ENCODE assay signal across 10 cellular contexts in the genomic region with DNA sequence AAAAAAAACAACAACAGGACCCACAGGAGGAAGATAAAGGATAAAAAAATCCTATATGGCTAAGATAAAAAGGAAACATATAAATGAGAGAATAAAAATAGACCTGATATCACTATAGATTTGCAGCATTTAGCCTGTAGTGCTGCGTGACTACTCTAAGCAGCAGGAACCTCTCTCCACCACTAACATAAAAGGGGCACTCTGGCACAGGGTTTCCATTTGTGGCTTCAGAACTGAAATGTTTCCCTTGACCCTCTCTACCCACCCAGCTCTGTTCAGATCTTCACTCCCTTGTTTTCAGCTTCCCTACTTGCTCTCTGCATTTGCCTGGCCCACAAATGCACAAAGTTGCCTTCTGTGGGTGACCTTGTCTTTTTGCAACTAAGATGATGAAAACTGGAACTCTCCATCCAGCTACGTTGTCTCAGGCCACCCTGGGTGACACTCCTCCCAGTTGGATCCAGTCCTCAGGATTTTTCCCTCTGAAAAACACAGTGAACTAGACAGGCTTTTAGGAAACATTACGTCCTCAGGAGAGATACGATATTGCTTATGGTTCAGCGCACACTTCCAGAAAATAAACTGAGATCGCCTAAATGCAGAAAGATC. TPM values are rescaled to one million over a fixed set of nuclear protein-coding genes. Genes with fewer than 3 reads are reported as not detected.
DNase-seq lines count a peak whose midpoint lies in the region; ATAC-seq and TF ChIP-seq lines count a peak whose summit lies in the region.
"Had no signal": no experiment of that assay in that cellular context is flagged by ENCODE, and none has a peak within 500 bp of the region (broad histone marks: within the 10 kb centered on the region; RNA-seq: fewer than 3 reads in every experiment).

No MANE protein-coding gene starts in this region.

- ATAC-seq in CD4-positive, alpha-beta T cell (ENCODE audit: poor library complexity), result no peak
- no peak for ATAC-seq in naive thymus-derived CD4-positive, alpha-beta T cell
- no peak for ATAC-seq in HG02763 (IDR thresholded peaks at IDR 0.05; ENCODE audit: unreplicated experiment)
- ATAC-seq in HG02884 (IDR thresholded peaks at IDR 0.05; ENCODE audit: unreplicated experiment), result no peak

- H3K4me1 ChIP-seq in naive thymus-derived CD4-positive, alpha-beta T cell (ENCODE audit: control insufficient read depth in 2 of 2, insufficient read depth in 2 of 2, low read length in 2 of 2), result peaks cover 0 to 17% of the 10 kb centered on the region in 2 donors
- no peaks in the 10 kb centered on the region for H3K4me1 ChIP-seq in Karpas-422 (ENCODE audit: low read length)

- no peak overlapping the region for H2AFZ ChIP-seq in Karpas-422 (ENCODE audit: low read length)

- POLR2A ChIA-PET in CD4-positive, alpha-beta T cell (lab: Charles Lee), result interaction anchor here (0.7 to 2.1 kb wide), 7 partner anchors 15 to 283 kb away, joined by 3 to 10 read pairs (median 3); a partner anchor contains a TSS
- POLR2A ChIA-PET in naive thymus-derived CD4-positive, alpha-beta T cell (lab: Charles Lee), result interaction anchor here (0.7 to 2.0 kb wide), 2 partner anchors 13 to 38 kb away, joined by 3 to 8 read pairs; no protein-coding TSS in a partner anchor
- POLR2A ChIA-PET in activated CD4-positive, alpha-beta T cell treated with anti-CD3 and anti-CD28 coated beads, Interleukin-2, amount 10 ng/mL, durations not matched to agents 7 days and 5 days (lab: Charles Lee), result no interaction called here

- H3K27ac Mint-ChIP-seq in CD4-positive, alpha-beta T cell, result peak overlapping the region; percentile 52
- peak overlapping the region; percentile 39 to 99 (median 82) for H3K27ac Mint-ChIP-seq in naive thymus-derived CD4-positive, alpha-beta T cell
- no peak overlapping the region for H3K27ac Mint-ChIP-seq in activated CD4-positive, alpha-beta T cell treated with anti-CD3 and anti-CD28 coated beads, Interleukin-2, amount 10 ng/mL, durations not matched to agents 7 days and 5 days
- H3K27ac Mint-ChIP-seq: dendritic cell treated with granulocyte-macrophage colony-stimulating factor and Interleukin-4, amounts not matched to agents 40 ng/mL and 50 ng/mL, for 4 days had no signal

- no peaks in the 10 kb centered on the region for H3K27me3 ChIP-seq in CD4-positive, alpha-beta T cell (ENCODE audit: control insufficient read depth, insufficient read depth, low read length)
- no peaks in the 10 kb centered on the region for H3K27me3 ChIP-seq in naive thymus-derived CD4-positive, alpha-beta T cell (ENCODE audit: control insufficient read depth in 2 of 2, insufficient read depth in 2 of 2, low read length in 2 of 2)
- no peaks in the 10 kb centered on the region for H3K27me3 ChIP-seq in Karpas-422 (ENCODE audit: low read length)

- peak; percentile 9 for TF ChIP-seq CTCF in CD4-positive, alpha-beta T cell (IDR thresholded peaks at IDR 0.05)
- TF ChIP-seq CTCF in NB4 (IDR thresholded peaks at IDR 0.05; ENCODE audit: low read depth, low read length), result no peak

- H3K4me3 Mint-ChIP-seq in CD4-positive, alpha-beta T cell, result no peak overlapping the region
- H3K4me3 Mint-ChIP-seq in naive thymus-derived CD4-positive, alpha-beta T cell, result peak overlapping the region in 5 of 10 donors; percentile 4 to 49 (median 24)
- no peak overlapping the region for H3K4me3 Mint-ChIP-seq in activated CD4-positive, alpha-beta T cell treated with anti-CD3 and anti-CD28 coated beads, Interleukin-2, amount 10 ng/mL, durations not matched to agents 7 days and 5 days

- H3K27ac ChIP-seq in CD4-positive, alpha-beta T cell (ENCODE audit: low read depth, low read length), result no peak overlapping the region
- no peak overlapping the region for H3K27ac ChIP-seq in naive thymus-derived CD4-positive, alpha-beta T cell (ENCODE audit: low read depth, low read length)
- H3K27ac ChIP-seq in Karpas-422 (ENCODE audit: low read length), result no peak overlapping the region

- no peaks in the 10 kb centered on the region for H3K9me2 ChIP-seq in Karpas-422 (replicated peaks; ENCODE audit: insufficient read depth, low read length)

- peaks cover 47% of the 10 kb centered on the region for H3K4me1 Mint-ChIP-seq in CD4-positive, alpha-beta T cell (ENCODE audit: low read depth)
- peaks cover 12 to 63% (median 50%) of the 10 kb centered on the region in 7 donors for H3K4me1 Mint-ChIP-seq in naive thymus-derived CD4-positive, alpha-beta T cell
- peaks cover 53% of the 10 kb centered on the region for H3K4me1 Mint-ChIP-seq in activated CD4-positive, alpha-beta T cell treated with anti-CD3 and anti-CD28 coated beads, Interleukin-2, amount 10 ng/mL, durations not matched to agents 7 days and 5 days

- H3K4me2 ChIP-seq in Karpas-422 (ENCODE audit: low read depth, low read length, poor library complexity, severe bottlenecking), result no peak overlapping the region

- H4K20me1 ChIP-seq in Karpas-422 (ENCODE audit: insufficient read depth, low read depth, low read length), result no peaks in the 10 kb centered on the region

- H3K36me3 ChIP-seq in naive thymus-derived CD4-positive, alpha-beta T cell (ENCODE audit: control insufficient read depth in 2 of 3, insufficient read depth in 3 of 3, low read length in 3 of 3), result no peaks in the 10 kb centered on the region
- no peaks in the 10 kb centered on the region for H3K36me3 ChIP-seq in Karpas-422 (ENCODE audit: insufficient read depth, low read length)

- no peak for DNase-seq in CD4-positive, alpha-beta T cell
- DNase-seq in NB4 (ENCODE audit: low read depth) (peak; percentile 82), cerebellar nuclear complex (lab: John Stamatoyannopoulos, UW) (peak; percentile 35 to 52), Karpas-422 (no peak)
- DNase-seq in naive thymus-derived CD4-positive, alpha-beta T cell, result no peak
- no peak for DNase-seq in activated CD4-positive, alpha-beta T cell treated with anti-CD3 and anti-CD28 coated beads, Interleukin-2, amount 10 ng/mL, durations not matched to agents 7 days and 5 days
- DNase-seq: NCI-H1417 had no signal

- intact Hi-C loops in CD4-positive, alpha-beta T cell (cut with DNase I, micrococcal nuclease), result loop anchor here (5.0 to 10.0 kb wide), 5 partner anchors 227 to 535 kb away; a partner anchor contains a TSS
- intact Hi-C loops in naive thymus-derived CD4-positive, alpha-beta T cell (cut with micrococcal nuclease), result loop anchor here (5.0 to 10.0 kb wide), 2 partner anchors 352 to 665 kb away; a partner anchor contains a TSS

- peaks cover 5% of the 10 kb centered on the region for H3K36me3 Mint-ChIP-seq in CD4-positive, alpha-beta T cell (ENCODE audit: low read depth)
- peaks cover 0 to 31% (median 0%) of the 10 kb centered on the region in 5 donors for H3K36me3 Mint-ChIP-seq in naive thymus-derived CD4-positive, alpha-beta T cell
- H3K36me3 Mint-ChIP-seq in activated CD4-positive, alpha-beta T cell treated with anti-CD3 and anti-CD28 coated beads, Interleukin-2, amount 10 ng/mL, durations not matched to agents 7 days and 5 days (ENCODE audit: low read depth), result peaks cover 25% of the 10 kb centered on the region

- H3K9me3 ChIP-seq in CD4-positive, alpha-beta T cell (ENCODE audit: control insufficient read depth, low read length), result no peaks in the 10 kb centered on the region
- H3K9me3 ChIP-seq in naive thymus-derived CD4-positive, alpha-beta T cell (ENCODE audit: control insufficient read depth in 2 of 3, low read length in 3 of 3), result no peaks in the 10 kb centered on the region
- no peaks in the 10 kb centered on the region for H3K9me3 ChIP-seq in Karpas-422 (ENCODE audit: low read length)

- H3K4me3 ChIP-seq in NB4 (ENCODE audit: low read depth, low read length) (peak overlapping the region; percentile 35), Karpas-422 (ENCODE audit: low read length) (no peak overlapping the region)
- H3K4me3 ChIP-seq in naive thymus-derived CD4-positive, alpha-beta T cell (ENCODE audit: low read length), result no peak overlapping the region

- H3K27me3 Mint-ChIP-seq in CD4-positive, alpha-beta T cell, result no peaks in the 10 kb centered on the region
- no peaks in the 10 kb centered on the region for H3K27me3 Mint-ChIP-seq in naive thymus-derived CD4-positive, alpha-beta T cell
- H3K27me3 Mint-ChIP-seq in activated CD4-positive, alpha-beta T cell treated with anti-CD3 and anti-CD28 coated beads, Interleukin-2, amount 10 ng/mL, durations not matched to agents 7 days and 5 days, result no peaks in the 10 kb centered on the region
- H3K27me3 Mint-ChIP-seq: dendritic cell treated with granulocyte-macrophage colony-stimulating factor and Interleukin-4, amounts not matched to agents 40 ng/mL and 50 ng/mL, for 4 days had no signal

- H3K79me2 ChIP-seq in Karpas-422 (ENCODE audit: low read length), result no peaks in the 10 kb centered on the region

- H3K9me3 Mint-ChIP-seq in CD4-positive, alpha-beta T cell, result no peaks in the 10 kb centered on the region
- peaks cover 0 to 3% (median 0%) of the 10 kb centered on the region in 11 donors for H3K9me3 Mint-ChIP-seq in naive thymus-derived CD4-positive, alpha-beta T cell
- H3K9me3 Mint-ChIP-seq in activated CD4-positive, alpha-beta T cell treated with anti-CD3 and anti-CD28 coated beads, Interleukin-2, amount 10 ng/mL, durations not matched to agents 7 days and 5 days, result peaks cover 5% of the 10 kb centered on the region
- H3K9me3 Mint-ChIP-seq: dendritic cell treated with granulocyte-macrophage colony-stimulating factor and Interleukin-4, amounts not matched to agents 40 ng/mL and 50 ng/mL, for 4 days had no signal

- H3K9ac ChIP-seq in Karpas-422 (ENCODE audit: low read length), result no peak overlapping the region

- TF ChIP-seq POLR2A in NB4 (IDR thresholded peaks at IDR 0.05; ENCODE audit: extremely low read depth, insufficient read length), result no peak

- CTCF ChIA-PET in CD4-positive, alpha-beta T cell (lab: Charles Lee), result no interaction called here
- CTCF ChIA-PET in naive thymus-derived CD4-positive, alpha-beta T cell (lab: Charles Lee), result interaction anchor here (0.7 to 2.3 kb wide), 8 partner anchors 17 to 368 kb away, joined by 3 to 8 read pairs (median 4); no protein-coding TSS in a partner anchor
- CTCF ChIA-PET in activated CD4-positive, alpha-beta T cell treated with anti-CD3 and anti-CD28 coated beads, Interleukin-2, amount 10 ng/mL, durations not matched to agents 7 days and 5 days (lab: Charles Lee), result no interaction called here

RNA-seq across cellular contexts. Expression of a gene that starts 19.8 kb away (rescaled TPM):
- total RNA-seq in CD4-positive, alpha-beta T cell, result 100 to 1,000 TPM; 170 to 175 TPM
- total RNA-seq in naive thymus-derived CD4-positive, alpha-beta T cell, result 100 to 1,000 TPM; 103 to 253 (median 120) TPM
- 100 to 1,000 TPM; 128 to 171 TPM for polyA plus RNA-seq in naive thymus-derived CD4-positive, alpha-beta T cell
- 98.7 and 217 TPM in 2 replicates for total RNA-seq in Karpas-422 (2014; rRNA removed; shearing (Covaris generic); ENCODE audit: low replicate concordance)
- 100 to 1,000 TPM; 183 to 195 TPM for total RNA-seq in activated CD4-positive, alpha-beta T cell treated with anti-CD3 and anti-CD28 coated beads, Interleukin-2, amount 10 ng/mL, durations not matched to agents 7 days and 5 days

RNA-seq across cellular contexts. Expression of a gene that starts 40.4 kb away (rescaled TPM):
- 10 to 100 TPM; 93.1 to 95.9 TPM for total RNA-seq in CD4-positive, alpha-beta T cell
- total RNA-seq in naive thymus-derived CD4-positive, alpha-beta T cell, result 100 to 1,000 TPM in 1 of 5 experiments, 10 to 100 TPM in 4; 73.4 to 102 (median 75.9) TPM
- 10 to 100 TPM; 57.8 to 81.2 TPM for polyA plus RNA-seq in naive thymus-derived CD4-positive, alpha-beta T cell
- 68.2 and 120 TPM in 2 replicates for total RNA-seq in Karpas-422 (2014; rRNA removed; shearing (Covaris generic); ENCODE audit: low replicate concordance)
- total RNA-seq in activated CD4-positive, alpha-beta T cell treated with anti-CD3 and anti-CD28 coated beads, Interleukin-2, amount 10 ng/mL, durations not matched to agents 7 days and 5 days, result 100 to 1,000 TPM in 1 of 2 experiments, 10 to 100 TPM in 1; 99.3 to 109 TPM

Comparison
In these comparisons a context has a peak if more than half of its experiments do, and no peak if none do; other contexts are left out.
1. DNase-seq: peak in NB4 (single experiment) and cerebellar nuclear complex (2 of 2); none in CD4-positive, alpha-beta T cell (0 of 10), naive thymus-derived CD4-positive, alpha-beta T cell (0 of 9), Karpas-422 (single experiment) and activated CD4-positive, alpha-beta T cell treated with anti-CD3 and anti-CD28 coated beads, Interleukin-2, amount 10 ng/mL, durations not matched to agents 7 days and 5 days (single experiment).